Comparison of ENCODE assay signal across 1 cellular context in the genomic region with DNA sequence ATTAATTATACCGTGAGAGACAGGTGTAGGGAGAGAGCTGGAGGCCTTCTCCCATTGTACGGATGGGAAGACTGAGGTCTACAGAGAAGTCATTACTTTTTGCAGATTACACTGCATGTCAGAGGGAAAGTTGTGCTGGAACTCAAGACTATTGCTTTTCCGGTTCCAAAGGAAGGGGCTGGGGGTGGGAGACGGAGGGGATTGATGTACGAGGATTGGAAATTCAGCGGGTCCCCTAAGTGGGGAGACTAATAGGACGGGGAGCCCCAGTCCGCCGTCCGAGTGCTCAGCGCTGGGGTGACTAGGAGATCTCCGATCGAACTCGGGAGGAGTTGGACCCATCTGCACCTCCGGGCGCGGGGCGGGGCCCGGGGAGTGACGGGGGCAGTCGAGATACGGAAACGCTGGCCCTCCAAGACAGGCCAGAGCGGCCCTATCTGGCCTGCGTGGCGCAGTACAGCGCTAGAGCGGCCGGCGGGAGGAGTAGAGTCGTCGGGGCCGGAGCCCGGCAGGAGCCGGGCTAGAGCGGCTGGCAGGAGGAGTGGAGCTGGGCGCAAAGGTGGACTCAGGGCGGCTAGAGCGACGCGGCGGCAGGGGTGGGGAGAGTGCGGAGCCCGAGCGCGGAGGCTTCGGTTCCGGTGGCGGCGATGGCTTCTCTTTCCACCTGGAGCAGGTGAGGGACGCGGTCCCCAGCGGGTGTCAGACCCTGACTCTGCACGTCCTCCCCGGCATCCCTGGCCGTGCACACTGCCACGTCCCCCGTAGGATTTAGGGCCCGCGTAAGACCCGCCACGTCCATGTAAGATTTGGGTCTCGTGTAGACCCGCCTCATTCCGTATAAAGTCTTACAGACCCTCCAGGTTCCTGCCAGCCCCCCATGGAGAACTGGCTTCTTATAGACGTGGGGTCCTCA.
TF ChIP-seq lines count a peak whose summit lies in the region.

No MANE protein-coding gene starts in this region.

TF ChIP-seq in SK-N-SH, 30 proteins besides CTCF, POLR2A, EP300 and RAD21:
- no peak for TF ChIP-seq MEF2A (IDR thresholded peaks at IDR 0.05; ENCODE audit: borderline replicate concordance, low read depth)
- no peak for TF ChIP-seq FOXJ3 (CRISPR knock-in tag; IDR thresholded peaks at IDR 0.05)
- peak; percentile 70 for TF ChIP-seq POLR2AphosphoS5 (IDR thresholded peaks at IDR 0.05; ENCODE audit: low read depth, low read length)
- TF ChIP-seq TEAD4 (IDR thresholded peaks at IDR 0.05; ENCODE audit: borderline replicate concordance, insufficient read depth): no peak
- TF ChIP-seq, protein P1, sequence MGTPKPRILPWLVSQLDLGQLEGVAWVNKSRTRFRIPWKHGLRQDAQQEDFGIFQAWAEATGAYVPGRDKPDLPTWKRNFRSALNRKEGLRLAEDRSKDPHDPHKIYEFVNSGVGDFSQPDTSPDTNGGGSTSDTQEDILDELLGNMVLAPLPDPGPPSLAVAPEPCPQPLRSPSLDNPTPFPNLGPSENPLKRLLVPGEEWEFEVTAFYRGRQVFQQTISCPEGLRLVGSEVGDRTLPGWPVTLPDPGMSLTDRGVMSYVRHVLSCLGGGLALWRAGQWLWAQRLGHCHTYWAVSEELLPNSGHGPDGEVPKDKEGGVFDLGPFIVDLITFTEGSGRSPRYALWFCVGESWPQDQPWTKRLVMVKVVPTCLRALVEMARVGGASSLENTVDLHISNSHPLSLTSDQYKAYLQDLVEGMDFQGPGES (IDR thresholded peaks at IDR 0.05; ENCODE audit: low read depth, low read length): no peak
- no peak for TF ChIP-seq GATA2 (CRISPR knock-in tag; IDR thresholded peaks at IDR 0.05)
- no peak for TF ChIP-seq EZH2phosphoT487 (IDR thresholded peaks at IDR 0.05; ENCODE audit: borderline replicate concordance, low read depth)
- peak; percentile 46; the same call in 1 of the 2 replicates for TF ChIP-seq TCF12 (IDR thresholded peaks at IDR 0.05)
- peak; percentile 71; the same call in 1 of the 2 replicates for TF ChIP-seq YY1 (IDR thresholded peaks at IDR 0.05; ENCODE audit: low read depth)
- TF ChIP-seq, protein P2, sequence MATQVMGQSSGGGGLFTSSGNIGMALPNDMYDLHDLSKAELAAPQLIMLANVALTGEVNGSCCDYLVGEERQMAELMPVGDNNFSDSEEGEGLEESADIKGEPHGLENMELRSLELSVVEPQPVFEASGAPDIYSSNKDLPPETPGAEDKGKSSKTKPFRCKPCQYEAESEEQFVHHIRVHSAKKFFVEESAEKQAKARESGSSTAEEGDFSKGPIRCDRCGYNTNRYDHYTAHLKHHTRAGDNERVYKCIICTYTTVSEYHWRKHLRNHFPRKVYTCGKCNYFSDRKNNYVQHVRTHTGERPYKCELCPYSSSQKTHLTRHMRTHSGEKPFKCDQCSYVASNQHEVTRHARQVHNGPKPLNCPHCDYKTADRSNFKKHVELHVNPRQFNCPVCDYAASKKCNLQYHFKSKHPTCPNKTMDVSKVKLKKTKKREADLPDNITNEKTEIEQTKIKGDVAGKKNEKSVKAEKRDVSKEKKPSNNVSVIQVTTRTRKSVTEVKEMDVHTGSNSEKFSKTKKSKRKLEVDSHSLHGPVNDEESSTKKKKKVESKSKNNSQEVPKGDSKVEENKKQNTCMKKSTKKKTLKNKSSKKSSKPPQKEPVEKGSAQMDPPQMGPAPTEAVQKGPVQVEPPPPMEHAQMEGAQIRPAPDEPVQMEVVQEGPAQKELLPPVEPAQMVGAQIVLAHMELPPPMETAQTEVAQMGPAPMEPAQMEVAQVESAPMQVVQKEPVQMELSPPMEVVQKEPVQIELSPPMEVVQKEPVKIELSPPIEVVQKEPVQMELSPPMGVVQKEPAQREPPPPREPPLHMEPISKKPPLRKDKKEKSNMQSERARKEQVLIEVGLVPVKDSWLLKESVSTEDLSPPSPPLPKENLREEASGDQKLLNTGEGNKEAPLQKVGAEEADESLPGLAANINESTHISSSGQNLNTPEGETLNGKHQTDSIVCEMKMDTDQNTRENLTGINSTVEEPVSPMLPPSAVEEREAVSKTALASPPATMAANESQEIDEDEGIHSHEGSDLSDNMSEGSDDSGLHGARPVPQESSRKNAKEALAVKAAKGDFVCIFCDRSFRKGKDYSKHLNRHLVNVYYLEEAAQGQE (IDR thresholded peaks at IDR 0.05; ENCODE audit: low read depth, low read length): 0 out of 2 replicates have a peak, but pooled peaks have one; percentile 43
- TF ChIP-seq, protein P3, sequence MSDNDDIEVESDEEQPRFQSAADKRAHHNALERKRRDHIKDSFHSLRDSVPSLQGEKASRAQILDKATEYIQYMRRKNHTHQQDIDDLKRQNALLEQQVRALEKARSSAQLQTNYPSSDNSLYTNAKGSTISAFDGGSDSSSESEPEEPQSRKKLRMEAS (IDR thresholded peaks at IDR 0.05; ENCODE audit: low read depth): peak; percentile 51
- TF ChIP-seq SIN3A (IDR thresholded peaks at IDR 0.05; ENCODE audit: borderline replicate concordance, low read depth, low read length): peak; percentile 98
- TF ChIP-seq NRF1 (IDR thresholded peaks at IDR 0.05; ENCODE audit: low read depth, low read length): no peak
- no peak for TF ChIP-seq FOSL2 (IDR thresholded peaks at IDR 0.05; ENCODE audit: borderline replicate concordance, low read depth)
- TF ChIP-seq ELF1 (IDR thresholded peaks at IDR 0.05): peak; percentile 98
- peak; percentile 89 for TF ChIP-seq CHD2 (IDR thresholded peaks at IDR 0.05; ENCODE audit: low read length, partially characterized antibody)
- no peak; the same call in 1 of the 2 replicates for TF ChIP-seq JUND (IDR thresholded peaks at IDR 0.05)
- TF ChIP-seq TAF1 (IDR thresholded peaks at IDR 0.05; ENCODE audit: borderline replicate concordance, low read depth, low read length): peak; percentile 90
- peak; percentile 55; the same call in 1 of the 2 replicates for TF ChIP-seq MXI1 (IDR thresholded peaks at IDR 0.05; ENCODE audit: low read depth, low read length)
- TF ChIP-seq, protein P4, sequence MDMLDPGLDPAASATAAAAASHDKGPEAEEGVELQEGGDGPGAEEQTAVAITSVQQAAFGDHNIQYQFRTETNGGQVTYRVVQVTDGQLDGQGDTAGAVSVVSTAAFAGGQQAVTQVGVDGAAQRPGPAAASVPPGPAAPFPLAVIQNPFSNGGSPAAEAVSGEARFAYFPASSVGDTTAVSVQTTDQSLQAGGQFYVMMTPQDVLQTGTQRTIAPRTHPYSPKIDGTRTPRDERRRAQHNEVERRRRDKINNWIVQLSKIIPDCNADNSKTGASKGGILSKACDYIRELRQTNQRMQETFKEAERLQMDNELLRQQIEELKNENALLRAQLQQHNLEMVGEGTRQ (IDR thresholded peaks at IDR 0.05; ENCODE audit: borderline replicate concordance, low read depth, low read length): no peak
- TF ChIP-seq, protein P5, sequence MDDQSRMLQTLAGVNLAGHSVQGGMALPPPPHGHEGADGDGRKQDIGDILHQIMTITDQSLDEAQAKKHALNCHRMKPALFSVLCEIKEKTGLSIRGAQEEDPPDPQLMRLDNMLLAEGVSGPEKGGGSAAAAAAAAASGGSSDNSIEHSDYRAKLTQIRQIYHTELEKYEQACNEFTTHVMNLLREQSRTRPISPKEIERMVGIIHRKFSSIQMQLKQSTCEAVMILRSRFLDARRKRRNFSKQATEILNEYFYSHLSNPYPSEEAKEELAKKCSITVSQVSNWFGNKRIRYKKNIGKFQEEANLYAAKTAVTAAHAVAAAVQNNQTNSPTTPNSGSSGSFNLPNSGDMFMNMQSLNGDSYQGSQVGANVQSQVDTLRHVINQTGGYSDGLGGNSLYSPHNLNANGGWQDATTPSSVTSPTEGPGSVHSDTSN (IDR thresholded peaks at IDR 0.05): peak; percentile 51
- TF ChIP-seq, protein P6, sequence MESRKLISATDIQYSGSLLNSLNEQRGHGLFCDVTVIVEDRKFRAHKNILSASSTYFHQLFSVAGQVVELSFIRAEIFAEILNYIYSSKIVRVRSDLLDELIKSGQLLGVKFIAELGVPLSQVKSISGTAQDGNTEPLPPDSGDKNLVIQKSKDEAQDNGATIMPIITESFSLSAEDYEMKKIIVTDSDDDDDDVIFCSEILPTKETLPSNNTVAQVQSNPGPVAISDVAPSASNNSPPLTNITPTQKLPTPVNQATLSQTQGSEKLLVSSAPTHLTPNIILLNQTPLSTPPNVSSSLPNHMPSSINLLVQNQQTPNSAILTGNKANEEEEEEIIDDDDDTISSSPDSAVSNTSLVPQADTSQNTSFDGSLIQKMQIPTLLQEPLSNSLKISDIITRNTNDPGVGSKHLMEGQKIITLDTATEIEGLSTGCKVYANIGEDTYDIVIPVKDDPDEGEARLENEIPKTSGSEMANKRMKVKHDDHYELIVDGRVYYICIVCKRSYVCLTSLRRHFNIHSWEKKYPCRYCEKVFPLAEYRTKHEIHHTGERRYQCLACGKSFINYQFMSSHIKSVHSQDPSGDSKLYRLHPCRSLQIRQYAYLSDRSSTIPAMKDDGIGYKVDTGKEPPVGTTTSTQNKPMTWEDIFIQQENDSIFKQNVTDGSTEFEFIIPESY (IDR thresholded peaks at IDR 0.05; ENCODE audit: borderline replicate concordance, low read depth): peak; percentile 87
- no peak for TF ChIP-seq RCOR1 (IDR thresholded peaks at IDR 0.05; ENCODE audit: low read length)
- no peak for TF ChIP-seq SMC3 (IDR thresholded peaks at IDR 0.05; ENCODE audit: low read depth, low read length)
- no peak for TF ChIP-seq FOXM1 (IDR thresholded peaks at IDR 0.05; ENCODE audit: low read depth)
- no peak for TF ChIP-seq RXRA (IDR thresholded peaks at IDR 0.05; ENCODE audit: borderline replicate concordance, low read depth)
- no peak for TF ChIP-seq NFIC (IDR thresholded peaks at IDR 0.05; ENCODE audit: borderline replicate concordance)
- TF ChIP-seq GABPA (IDR thresholded peaks at IDR 0.05; ENCODE audit: low read depth): peak; percentile 77
- TF ChIP-seq, protein P7, sequence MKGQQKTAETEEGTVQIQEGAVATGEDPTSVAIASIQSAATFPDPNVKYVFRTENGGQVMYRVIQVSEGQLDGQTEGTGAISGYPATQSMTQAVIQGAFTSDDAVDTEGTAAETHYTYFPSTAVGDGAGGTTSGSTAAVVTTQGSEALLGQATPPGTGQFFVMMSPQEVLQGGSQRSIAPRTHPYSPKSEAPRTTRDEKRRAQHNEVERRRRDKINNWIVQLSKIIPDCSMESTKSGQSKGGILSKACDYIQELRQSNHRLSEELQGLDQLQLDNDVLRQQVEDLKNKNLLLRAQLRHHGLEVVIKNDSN (IDR thresholded peaks at IDR 0.05; ENCODE audit: borderline replicate concordance, low read depth): 0 out of 2 replicates have a peak, but pooled peaks have one; percentile 6
- TF ChIP-seq RFX5 (IDR thresholded peaks at IDR 0.05; ENCODE audit: low read length): no peak
